Comparison of ENCODE assay signal across 27 cellular contexts in genomic region chr9:137506274-137506673, GRCh38. TPM values are rescaled to one million over a fixed set of nuclear protein-coding genes. Genes with fewer than 3 reads are reported as not detected.
DNase-seq lines count a peak whose midpoint lies in the region; ATAC-seq, FAIRE-seq and TF ChIP-seq lines count a peak whose summit lies in the region.
"Had no signal": no experiment of that assay in that cellular context is flagged by ENCODE, and none has a peak within 500 bp of the region (broad histone marks: within the 10 kb centered on the region; RNA-seq: fewer than 3 reads in every experiment).

No MANE protein-coding gene starts in this region.

- no peak overlapping the region for H3K4me3 ChIP-seq in right cardiac atrium (ENCODE audit: low read length)
- no peak overlapping the region for H3K4me3 ChIP-seq in kidney (ENCODE audit: low read length in 2 of 2)
- H3K4me3 ChIP-seq: adrenal gland, body of pancreas, SK-N-MC, smooth muscle cell had no signal

- no peak for TF ChIP-seq CTCF in kidney (IDR thresholded peaks at IDR 0.05; ENCODE audit: borderline replicate concordance, extremely low read depth, insufficient read depth)

- no peaks in the 10 kb centered on the region for H3K27me3 ChIP-seq in right cardiac atrium (ENCODE audit: control insufficient read depth, insufficient read depth)
- H3K27me3 ChIP-seq: adrenal gland, body of pancreas had no signal

- FAIRE-seq in kidney (lab: Jason Lieb, UNC) (no peak), urothelium cell line (lab: Jason Lieb, UNC) (no peak)
- FAIRE-seq: endothelial cell of umbilical vein had no signal

- intact Hi-C loops in right cardiac atrium (cut with DNase I) (no loop called here), Right ventricle myocardium superior (cut with DNase I) (no loop called here), kidney (cut with DNase I) (no loop called here)

- WGBS in right cardiac atrium, result 89% methylated on average over 15 of the region's 15 CpGs

- no peaks in the 10 kb centered on the region for H3K36me3 ChIP-seq in kidney (ENCODE audit: control insufficient read depth in 1 of 2, insufficient read depth in 2 of 2, low read length in 2 of 2)
- H3K36me3 ChIP-seq: adrenal gland had no signal

- peak in 1 of 3 donors; percentile 7 for DNase-seq in right cardiac atrium
- no peak for DNase-seq in Right ventricle myocardium superior
- DNase-seq in NCI-H460 (ENCODE audit: extremely low read depth, low read depth), result peak; percentile 56
- DNase-seq in kidney, result peak; percentile 75
- peak; percentile 47 for DNase-seq in urothelium cell line (ENCODE audit: low spot score)
- DNase-seq in A172 (ENCODE audit: low spot score), result no peak
- DNase-seq in stimulated activated naive CD4-positive, alpha-beta T cell treated with Interleukin-2 at 50 U/mL for 16 hours (lab: John Stamatoyannopoulos, UW), result no peak
- DNase-seq: activated CD4-positive, alpha-beta memory T cell treated with anti-CD3 and anti-CD28 coated beads for 36 hours; activated CD4-positive, CD25-positive, alpha-beta regulatory T cell treated with anti-CD3 and anti-CD28 coated beads, Interleukin-2, amount 50 U/mL, for 72 hours; activated CD8-positive, alpha-beta memory T cell treated with anti-CD3 and anti-CD28 coated beads, Interleukin-2, amount 50 U/mL, for 4 hours; activated naive CD4-positive, alpha-beta T cell treated with anti-CD3 and anti-CD28 coated beads for 36 hours; adrenal gland; body of pancreas; Caco-2; cerebellar nuclear complex; H9; hypothalamus; natural killer cell; NCI-H1436; NCI-H510A treated with DMSO at 0.1 percent for 48 hours; stimulated activated CD4-positive, alpha-beta T cell treated with anti-CD3 and anti-CD28 coated beads, Interleukin-2, amount 100 ng/mL, for 24 hours had no signal

- H3K9ac ChIP-seq in kidney (ENCODE audit: low read length in 2 of 2), result no peak overlapping the region

- peak; percentile 20 to 40 for ATAC-seq in right cardiac atrium
- no peak for ATAC-seq in Right ventricle myocardium superior (ENCODE audit: poor library complexity)
- ATAC-seq in HG02763 (IDR thresholded peaks at IDR 0.05; ENCODE audit: unreplicated experiment), result no peak
- ATAC-seq: natural killer cell had no signal

- H3K9me3 ChIP-seq in right cardiac atrium (ENCODE audit: control insufficient read depth, low read length), result no peaks in the 10 kb centered on the region
- no peaks in the 10 kb centered on the region for H3K9me3 ChIP-seq in kidney (ENCODE audit: control insufficient read depth in 1 of 2, low read length in 2 of 2)
- H3K9me3 ChIP-seq: adrenal gland, body of pancreas had no signal

- H3K27ac ChIP-seq in right cardiac atrium (ENCODE audit: low read length), result no peak overlapping the region
- no peak overlapping the region for H3K27ac ChIP-seq in kidney (ENCODE audit: low read depth in 2 of 2, low read length in 2 of 2)
- H3K27ac ChIP-seq: adrenal gland, body of pancreas, C4-2B, SK-N-MC had no signal

- H3K4me1 ChIP-seq in right cardiac atrium (ENCODE audit: control insufficient read depth, insufficient read depth, low read length) (no peaks in the 10 kb centered on the region), kidney (ENCODE audit: control insufficient read depth in 1 of 2, insufficient read depth in 1 of 2, low read depth in 1 of 2, low read length in 2 of 2) (no peaks in the 10 kb centered on the region)
- H3K4me1 ChIP-seq: adrenal gland, body of pancreas, Caco-2 had no signal

RNA-seq across cellular contexts. Expression of gene PNPLA7, which starts 43.9 kb away (rescaled TPM):
- total RNA-seq in right cardiac atrium (10 to 100 TPM in 1 of 4 donors, 1 to 10 TPM in 3; 7.4 to 13.0 (median 7.6) TPM), Right ventricle myocardium superior (12.2 TPM), kidney (9.6 TPM)
- polyA plus RNA-seq in right cardiac atrium (5.5 TPM), kidney (ENCODE audit: insufficient read depth, low read depth, low replicate concordance) (2.1 TPM)
- total RNA-seq in NCI-H460 (2014; rRNA removed; shearing (Covaris generic)), result 0.10 and 0.26 TPM in 2 replicates
- polyA plus RNA-seq in NCI-H460 (2014; cell fraction: nucleus; rRNA removed), result 0.49 and 1.3 TPM in 2 replicates
- 0.14 and 0.36 TPM in 2 replicates for total RNA-seq in A172 (2014; rRNA removed; shearing (Covaris generic))
- total RNA-seq: RPMI7951 had no signal

RNA-seq across cellular contexts. Expression of gene MRPL41, which starts 45.4 kb away (rescaled TPM):
- total RNA-seq in right cardiac atrium (100 to 1,000 TPM; 149 to 194 (median 185) TPM), Right ventricle myocardium superior (272 TPM), kidney (47.3 TPM)
- polyA plus RNA-seq in right cardiac atrium (460 TPM), kidney (ENCODE audit: insufficient read depth, low read depth, low replicate concordance) (150 TPM)
- total RNA-seq in NCI-H460 (2014; rRNA removed; shearing (Covaris generic)), result 52.1 and 57.5 TPM in 2 replicates
- polyA plus RNA-seq in NCI-H460 (2014; cell fraction: nucleus; rRNA removed), result 99.6 and 105 TPM in 2 replicates
- 86.1 and 103 TPM in 2 replicates for total RNA-seq in A172 (2014; rRNA removed; shearing (Covaris generic))

RNA-seq across cellular contexts. Expression of gene NSMF, which starts 47.1 kb away (rescaled TPM):
- total RNA-seq in right cardiac atrium, result 10 to 100 TPM; 12.4 to 21.5 (median 18.6) TPM
- 25.5 TPM for polyA plus RNA-seq in right cardiac atrium
- total RNA-seq in Right ventricle myocardium superior, result 10.0 TPM
- total RNA-seq in NCI-H460 (2014; rRNA removed; shearing (Covaris generic)), result 34.9 and 36.8 TPM in 2 replicates
- polyA plus RNA-seq in NCI-H460 (2014; cell fraction: nucleus; rRNA removed), result 178 and 181 TPM in 2 replicates
- total RNA-seq in kidney, result 49.5 TPM
- 32.7 TPM for polyA plus RNA-seq in kidney (ENCODE audit: insufficient read depth, low read depth, low replicate concordance)
- 45.1 and 46.4 TPM in 2 replicates for total RNA-seq in A172 (2014; rRNA removed; shearing (Covaris generic))

Comparison
In these comparisons a context has a peak if more than half of its experiments do, and no peak if none do; other contexts are left out.
1. ATAC-seq: peak in right cardiac atrium (2 of 2); none in Right ventricle myocardium superior (single experiment) and HG02763 (single experiment).
2. DNase-seq: peak in NCI-H460 (single experiment), kidney (single experiment) and urothelium cell line (single experiment); none in Right ventricle myocardium superior (single experiment), A172 (single experiment) and stimulated activated naive CD4-positive, alpha-beta T cell treated with Interleukin-2 at 50 U/mL for 16 hours (single experiment).